In genomic region chr1:29949676-29950075, GRCh38 we compare ENCODE assay signal across 23 cellular contexts.
"Had no signal": no experiment of that assay in that cellular context is flagged by ENCODE, and none has a peak within 500 bp of the region (broad histone marks: within the 10 kb centered on the region; RNA-seq: fewer than 3 reads in every experiment).

No MANE protein-coding gene starts in this region.

- H3K9me3 Mint-ChIP-seq: natural killer cell treated with Interleukin-12 subunit alpha and Interleukin-12 subunit beta and Interleukin-15 and Interleukin-18, amount 100 ng/mL, for 72 hours; neural progenitor cell had no signal

- FAIRE-seq: endometrium, frontal cortex, islet of Langerhans had no signal

- H3K36me3 ChIP-seq: colonic mucosa, heart left ventricle, left ventricle myocardium inferior, neural progenitor cell, ovary, right atrium auricular region had no signal

- H3K4me3 ChIP-seq: colonic mucosa, heart left ventricle, left ventricle myocardium inferior, lung, neural progenitor cell, ovary, right atrium auricular region, smooth muscle cell had no signal

- H3K36me3 Mint-ChIP-seq: natural killer cell treated with Interleukin-12 subunit alpha and Interleukin-12 subunit beta and Interleukin-15 and Interleukin-18, amount 100 ng/mL, for 72 hours; neural progenitor cell had no signal

- H3K4me1 ChIP-seq: colonic mucosa, heart left ventricle, left ventricle myocardium inferior, right atrium auricular region had no signal

- H2AFZ ChIP-seq: neural progenitor cell had no signal

- H3K4me3 Mint-ChIP-seq: natural killer cell treated with Interleukin-12 subunit alpha and Interleukin-12 subunit beta and Interleukin-15 and Interleukin-18, amount 100 ng/mL, for 72 hours; neural progenitor cell had no signal

- ATAC-seq: esophagus mucosa; heart left ventricle; natural killer cell treated with Interleukin-12 subunit alpha and Interleukin-12 subunit beta and Interleukin-15 and Interleukin-18, amount 100 ng/mL, for 72 hours had no signal

- H3K9ac ChIP-seq: neural progenitor cell had no signal

- H3K27ac ChIP-seq: colonic mucosa, heart left ventricle, left ventricle myocardium inferior, neural progenitor cell, ovary, right atrium auricular region had no signal

- H3K27ac Mint-ChIP-seq: natural killer cell treated with Interleukin-12 subunit alpha and Interleukin-12 subunit beta and Interleukin-15 and Interleukin-18, amount 100 ng/mL, for 72 hours; neural progenitor cell had no signal

- H3K9me3 ChIP-seq: colonic mucosa, heart left ventricle, left ventricle myocardium inferior, ovary, right atrium auricular region had no signal

- H3K27me3 ChIP-seq: colonic mucosa, neural progenitor cell, ovary, right atrium auricular region had no signal

- H3K4me2 ChIP-seq: neural progenitor cell, smooth muscle cell had no signal

- DNase-seq: colonic mucosa; dermis blood vessel endothelial cell; effector CD4-positive, alpha-beta T cell; heart left ventricle; hippocampal formation; kidney glomerular epithelial cell; left ventricle myocardium inferior; mesenchymal stem cell; midbrain; nucleus accumbens; ovary; stimulated activated CD4-positive, alpha-beta T cell treated with anti-CD3 and anti-CD28 coated beads, Interleukin-2, amount 100 ng/mL, for 48 hours; stimulated activated naive CD4-positive, alpha-beta T cell treated with Interleukin-2 at 50 U/mL for 16 hours; trophoblast cell had no signal
